In the genomic region with DNA sequence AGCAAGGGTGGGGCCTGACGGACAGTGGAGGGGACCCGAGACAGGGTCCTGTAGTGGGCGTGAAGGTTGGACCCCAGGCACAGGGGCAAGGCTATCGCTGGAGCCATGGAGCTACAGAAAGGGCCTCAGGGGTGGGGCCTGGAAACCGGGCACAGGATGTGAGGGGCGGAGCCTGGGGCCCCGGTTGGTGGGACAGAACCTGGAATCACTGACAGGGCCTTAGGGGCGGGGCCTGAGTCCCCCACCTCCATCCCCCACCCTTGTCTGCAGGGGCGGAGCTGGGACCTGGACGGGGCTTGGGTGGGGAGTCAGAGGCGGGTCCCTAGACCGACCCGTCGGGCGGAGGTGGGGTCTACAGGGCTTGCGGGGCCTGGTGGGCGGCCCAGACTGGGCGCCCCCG, we compare ENCODE assay signal across 8 cellular contexts. TPM values are rescaled to one million over a fixed set of nuclear protein-coding genes. Genes with fewer than 3 reads are reported as not detected.
A peak's percentile ranks its signal among the peaks of the same experiment; 100 is the strongest.
DNase-seq lines count a peak whose midpoint lies in the region; ATAC-seq and TF ChIP-seq lines count a peak whose summit lies in the region.

No MANE protein-coding gene starts in this region.

- H3K79me2 ChIP-seq in PC-3 (ENCODE audit: low read length) = no peaks in the 10 kb centered on the region

- CTCF ChIA-PET in PC-3 (lab: Charles Lee) = no interaction called here

- H3K9me2 ChIP-seq in PC-3 (replicated peaks; ENCODE audit: low read length) = no peaks in the 10 kb centered on the region

- H3K9me3 Mint-ChIP-seq in nephron progenitor cell = no peaks in the 10 kb centered on the region

- H3K4me1 Mint-ChIP-seq in nephron progenitor cell = peaks cover 37% of the 10 kb centered on the region

- intact Hi-C loops in PC-3 (cut with micrococcal nuclease) = no loop called here

- DNase-seq in ELR (ENCODE audit: low read depth) (peak; percentile 29), RPMI7951 (ENCODE audit: low read depth) (peak; percentile 17), fibroblast of mammary gland (ENCODE audit: low read depth) (peak; percentile 20), nephron progenitor cell (peak; percentile 92), NCI-H2107 treated with DMSO at 0.1 percent for 48 hours (lab: John Stamatoyannopoulos, UW; ENCODE audit: unreplicated experiment) (no peak), PC-3 (no peak)

- H3K4me3 ChIP-seq in fibroblast of mammary gland (ENCODE audit: control insufficient read depth, low read depth, low read length) = no peak overlapping the region
- H3K4me3 ChIP-seq in PC-3 (ENCODE audit: low read length) = no peak overlapping the region

- H3K4me2 ChIP-seq in PC-3 (ENCODE audit: low read length) = no peak overlapping the region

- ATAC-seq in GM19463 (IDR thresholded peaks at IDR 0.05; ENCODE audit: unreplicated experiment) (no peak), PC-3 (no peak), HG03521 (IDR thresholded peaks at IDR 0.05; ENCODE audit: unreplicated experiment) (no peak)

- TF ChIP-seq CTCF in fibroblast of mammary gland (conservative IDR thresholded peaks at IDR 0.05; ENCODE audit: control insufficient read depth, insufficient read depth, low read depth, low read length) = no peak
- no peak for TF ChIP-seq CTCF in nephron progenitor cell (IDR thresholded peaks at IDR 0.05)
- TF ChIP-seq CTCF in PC-3 (conservative IDR thresholded peaks at IDR 0.05; ENCODE audit: low read depth, low read length) = no peak

- H3K36me3 Mint-ChIP-seq in nephron progenitor cell (ENCODE audit: low read depth) = peaks cover 26% of the 10 kb centered on the region

- H2AFZ ChIP-seq in PC-3 (ENCODE audit: low read length) = no peak overlapping the region

- H3F3A ChIP-seq in PC-3 (ENCODE audit: low read length, unreplicated experiment) = no peaks in the 10 kb centered on the region

- no TSS peak for BruUV-seq in PC-3 (replicated peaks; lab: Mats Ljungman, UMichigan)

- no peaks in the 10 kb centered on the region for H3K9me3 ChIP-seq in PC-3 (ENCODE audit: low read length)

- H3K27me3 Mint-ChIP-seq in nephron progenitor cell (ENCODE audit: low read depth, poor library complexity) = no peaks in the 10 kb centered on the region

- no peaks in the 10 kb centered on the region for H3K27me3 ChIP-seq in PC-3 (ENCODE audit: low read length)

- H3K27ac ChIP-seq in PC-3 (ENCODE audit: low read length) = no peak overlapping the region

- H3K36me3 ChIP-seq in PC-3 (ENCODE audit: low read depth, low read length) = no peaks in the 10 kb centered on the region; the same call in 1 of the 2 replicates

- H3K27ac Mint-ChIP-seq in nephron progenitor cell = no peak overlapping the region

- H3K9ac ChIP-seq in PC-3 (ENCODE audit: low read length) = no peak overlapping the region

- H4K20me1 ChIP-seq in PC-3 (ENCODE audit: low read length) = no peaks in the 10 kb centered on the region

- H3K4me1 ChIP-seq in PC-3 (ENCODE audit: insufficient read depth, low read length) = no peaks in the 10 kb centered on the region

- H3K4me3 Mint-ChIP-seq in nephron progenitor cell = peak overlapping the region; percentile 60

- POLR2A ChIA-PET in PC-3 (lab: Charles Lee; ENCODE audit: unreplicated experiment) = no interaction called here

RNA-seq across cellular contexts. Expression of a gene that starts 26.0 kb away (rescaled TPM):
- total RNA-seq in RPMI7951 (2014; rRNA removed; shearing (Covaris generic)) = 21.1 and 23.5 TPM in 2 replicates
- total RNA-seq in PC-3 (2014; rRNA removed) = 50.8 and 85.2 TPM in 2 replicates

RNA-seq across cellular contexts. Expression of a gene that starts 27.8 kb away (rescaled TPM):
- total RNA-seq in RPMI7951 (2014; rRNA removed; shearing (Covaris generic)) = 1.7 and 2.1 TPM in 2 replicates
- 7.5 and 9.2 TPM in 2 replicates for total RNA-seq in PC-3 (2014; rRNA removed)

RNA-seq across cellular contexts. Expression of a gene that starts 40.1 kb away (rescaled TPM):
- 3.2 and 4.2 TPM in 2 replicates for total RNA-seq in RPMI7951 (2014; rRNA removed; shearing (Covaris generic))
- total RNA-seq in PC-3 (2014; rRNA removed) = 0.92 TPM in 1 of 2 replicates, not detected in the other

RNA-seq across cellular contexts. Expression of a gene that starts 49.6 kb away (rescaled TPM):
- not detected in 2 replicates for total RNA-seq in RPMI7951 (2014; rRNA removed; shearing (Covaris generic))
- total RNA-seq in PC-3 (2014; rRNA removed) = not detected in 2 replicates

RNA-seq across cellular contexts. Expression of a gene that starts 53.3 kb away (rescaled TPM):
- 2.3 TPM in 2 replicates for total RNA-seq in RPMI7951 (2014; rRNA removed; shearing (Covaris generic))
- 14.2 and 14.7 TPM in 2 replicates for total RNA-seq in PC-3 (2014; rRNA removed)

Comparison
In these comparisons a context has a peak if more than half of its experiments do, and no peak if none do; other contexts are left out.
1. DNase-seq: peak in ELR (single experiment), RPMI7951 (single experiment), fibroblast of mammary gland (single experiment) and nephron progenitor cell (single experiment); none in NCI-H2107 treated with DMSO at 0.1 percent for 48 hours (single experiment) and PC-3 (single experiment).